ENCODE assay signal across 1 cellular context in the genomic region with DNA sequence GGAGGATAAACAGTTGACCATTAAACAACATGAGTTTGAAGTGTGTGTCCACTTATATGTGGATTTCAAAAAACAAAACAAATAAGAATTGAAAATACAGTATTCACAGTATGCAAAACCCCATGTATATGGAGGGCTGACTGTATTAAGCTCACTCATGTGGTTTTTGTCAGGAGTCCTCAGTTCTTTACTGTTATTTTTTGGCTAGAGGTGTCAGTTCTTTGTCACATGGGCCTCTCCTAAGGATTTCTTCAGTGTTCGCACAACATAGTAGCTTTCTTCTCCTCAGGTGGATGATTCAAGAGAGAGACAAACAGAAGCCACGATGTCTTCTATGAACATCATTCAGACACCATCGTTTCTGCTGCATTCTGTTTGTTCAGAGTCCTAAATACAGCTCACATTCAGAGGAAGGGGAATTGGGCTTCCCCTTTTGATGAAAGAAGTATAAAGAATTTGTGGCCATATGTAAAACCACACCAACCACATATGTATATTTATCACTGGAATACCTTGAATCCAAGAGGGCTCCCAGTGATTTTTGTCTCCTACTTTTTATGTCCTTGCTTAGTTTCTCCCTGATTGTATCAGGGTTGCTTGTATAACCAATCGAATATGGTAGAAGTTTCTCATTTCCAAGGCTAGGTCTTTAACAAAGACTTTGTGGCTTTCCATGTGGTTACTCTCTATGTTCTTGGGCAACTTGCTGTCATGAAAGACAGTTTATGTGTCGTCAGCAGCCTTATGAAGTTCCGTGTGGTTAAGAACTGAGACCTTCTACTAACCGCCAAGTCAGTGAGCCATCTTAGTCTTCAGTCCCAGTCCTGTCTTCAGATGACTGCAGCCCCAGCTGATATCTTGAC.
A peak's percentile ranks its signal among the peaks of the same experiment; 100 is the strongest.
TF ChIP-seq lines count a peak whose summit lies in the region.

No MANE protein-coding gene starts in this region.

TF ChIP-seq in GM12878, 131 proteins besides CTCF, POLR2A, EP300 and RAD21 (continued from another document and continues in another):
- TF ChIP-seq CEBPB (IDR thresholded peaks at IDR 0.05; ENCODE audit: borderline replicate concordance in 1 of 2, low read depth in 2 of 2, low read length in 2 of 2) = peak; percentile 48 to 70; a peak in 1 of 4 replicates
- peak; percentile 60; the same call in 1 of the 2 replicates for TF ChIP-seq ZBED1 (IDR thresholded peaks at IDR 0.05; ENCODE audit: borderline replicate concordance)
- TF ChIP-seq STAT1 (conservative IDR thresholded peaks at IDR 0.05) = no peak
- no peak for TF ChIP-seq LARP7 (IDR thresholded peaks at IDR 0.05)
- no peak for TF ChIP-seq CUX1 (IDR thresholded peaks at IDR 0.05; ENCODE audit: insufficient replicate concordance, low read depth, low read length)
- no peak for TF ChIP-seq KAT2A (conservative IDR thresholded peaks at IDR 0.05; ENCODE audit: control insufficient read depth, low read depth, low read length)
- TF ChIP-seq CHD2 (IDR thresholded peaks at IDR 0.05; ENCODE audit: borderline replicate concordance, low read depth, low read length) = peak; percentile 62; the same call in 1 of the 2 replicates
- TF ChIP-seq BCL11A (IDR thresholded peaks at IDR 0.05; ENCODE audit: low read depth, low read length) = peak; percentile 87
- peak; percentile 76 for TF ChIP-seq SPI1 (IDR thresholded peaks at IDR 0.05; ENCODE audit: borderline replicate concordance, insufficient read depth, low read depth, low read length)
- peak; percentile 66 for TF ChIP-seq GATAD2B (conservative IDR thresholded peaks at IDR 0.05; ENCODE audit: low read depth)
- TF ChIP-seq, protein P1, sequence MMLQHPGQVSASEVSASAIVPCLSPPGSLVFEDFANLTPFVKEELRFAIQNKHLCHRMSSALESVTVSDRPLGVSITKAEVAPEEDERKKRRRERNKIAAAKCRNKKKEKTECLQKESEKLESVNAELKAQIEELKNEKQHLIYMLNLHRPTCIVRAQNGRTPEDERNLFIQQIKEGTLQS (IDR thresholded peaks at IDR 0.05; ENCODE audit: borderline replicate concordance, extremely low read depth, low read depth, low read length) = no peak
- no peak for TF ChIP-seq NR2C2 (IDR thresholded peaks at IDR 0.05; ENCODE audit: borderline replicate concordance, control insufficient read depth, insufficient read length, low read depth)
- peak; percentile 76; the same call in 1 of the 2 replicates for TF ChIP-seq FOXM1 (IDR thresholded peaks at IDR 0.05; ENCODE audit: low read depth, low read length)
- peak; percentile 37; the same call in 1 of the 2 replicates for TF ChIP-seq TCF12 (IDR thresholded peaks at IDR 0.05; ENCODE audit: low read depth, low read length)
- TF ChIP-seq SP1 (IDR thresholded peaks at IDR 0.05; ENCODE audit: low read depth, low read length) = no peak
- TF ChIP-seq, protein P2, sequence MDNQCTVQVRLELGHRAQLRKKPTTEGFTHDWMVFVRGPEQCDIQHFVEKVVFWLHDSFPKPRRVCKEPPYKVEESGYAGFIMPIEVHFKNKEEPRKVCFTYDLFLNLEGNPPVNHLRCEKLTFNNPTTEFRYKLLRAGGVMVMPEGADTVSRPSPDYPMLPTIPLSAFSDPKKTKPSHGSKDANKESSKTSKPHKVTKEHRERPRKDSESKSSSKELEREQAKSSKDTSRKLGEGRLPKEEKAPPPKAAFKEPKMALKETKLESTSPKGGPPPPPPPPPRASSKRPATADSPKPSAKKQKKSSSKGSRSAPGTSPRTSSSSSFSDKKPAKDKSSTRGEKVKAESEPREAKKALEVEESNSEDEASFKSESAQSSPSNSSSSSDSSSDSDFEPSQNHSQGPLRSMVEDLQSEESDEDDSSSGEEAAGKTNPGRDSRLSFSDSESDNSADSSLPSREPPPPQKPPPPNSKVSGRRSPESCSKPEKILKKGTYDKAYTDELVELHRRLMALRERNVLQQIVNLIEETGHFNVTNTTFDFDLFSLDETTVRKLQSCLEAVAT (IDR thresholded peaks at IDR 0.05) = peak; percentile 97
- TF ChIP-seq, protein P3, sequence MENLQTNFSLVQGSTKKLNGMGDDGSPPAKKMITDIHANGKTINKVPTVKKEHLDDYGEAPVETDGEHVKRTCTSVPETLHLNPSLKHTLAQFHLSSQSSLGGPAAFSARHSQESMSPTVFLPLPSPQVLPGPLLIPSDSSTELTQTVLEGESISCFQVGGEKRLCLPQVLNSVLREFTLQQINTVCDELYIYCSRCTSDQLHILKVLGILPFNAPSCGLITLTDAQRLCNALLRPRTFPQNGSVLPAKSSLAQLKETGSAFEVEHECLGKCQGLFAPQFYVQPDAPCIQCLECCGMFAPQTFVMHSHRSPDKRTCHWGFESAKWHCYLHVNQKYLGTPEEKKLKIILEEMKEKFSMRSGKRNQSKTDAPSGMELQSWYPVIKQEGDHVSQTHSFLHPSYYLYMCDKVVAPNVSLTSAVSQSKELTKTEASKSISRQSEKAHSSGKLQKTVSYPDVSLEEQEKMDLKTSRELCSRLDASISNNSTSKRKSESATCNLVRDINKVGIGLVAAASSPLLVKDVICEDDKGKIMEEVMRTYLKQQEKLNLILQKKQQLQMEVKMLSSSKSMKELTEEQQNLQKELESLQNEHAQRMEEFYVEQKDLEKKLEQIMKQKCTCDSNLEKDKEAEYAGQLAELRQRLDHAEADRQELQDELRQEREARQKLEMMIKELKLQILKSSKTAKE (IDR thresholded peaks at IDR 0.05; ENCODE audit: low read depth, poor library complexity, severe bottlenecking) = peak; percentile 93
- no peak for TF ChIP-seq ZNF24 (IDR thresholded peaks at IDR 0.05)
- TF ChIP-seq SIX5 (IDR thresholded peaks at IDR 0.05; ENCODE audit: low read depth, low read length, severe bottlenecking) = no peak
- no peak for TF ChIP-seq NRF1 (conservative IDR thresholded peaks at IDR 0.05; ENCODE audit: low read depth, low read length)
- no peak for TF ChIP-seq RBBP5 (conservative IDR thresholded peaks at IDR 0.05)
- peak; percentile 80 for TF ChIP-seq IRF4 (IDR thresholded peaks at IDR 0.05; ENCODE audit: low read depth, low read length)
- TF ChIP-seq E4F1 (IDR thresholded peaks at IDR 0.05; ENCODE audit: borderline replicate concordance, partially characterized antibody) = no peak
- TF ChIP-seq, protein P4, sequence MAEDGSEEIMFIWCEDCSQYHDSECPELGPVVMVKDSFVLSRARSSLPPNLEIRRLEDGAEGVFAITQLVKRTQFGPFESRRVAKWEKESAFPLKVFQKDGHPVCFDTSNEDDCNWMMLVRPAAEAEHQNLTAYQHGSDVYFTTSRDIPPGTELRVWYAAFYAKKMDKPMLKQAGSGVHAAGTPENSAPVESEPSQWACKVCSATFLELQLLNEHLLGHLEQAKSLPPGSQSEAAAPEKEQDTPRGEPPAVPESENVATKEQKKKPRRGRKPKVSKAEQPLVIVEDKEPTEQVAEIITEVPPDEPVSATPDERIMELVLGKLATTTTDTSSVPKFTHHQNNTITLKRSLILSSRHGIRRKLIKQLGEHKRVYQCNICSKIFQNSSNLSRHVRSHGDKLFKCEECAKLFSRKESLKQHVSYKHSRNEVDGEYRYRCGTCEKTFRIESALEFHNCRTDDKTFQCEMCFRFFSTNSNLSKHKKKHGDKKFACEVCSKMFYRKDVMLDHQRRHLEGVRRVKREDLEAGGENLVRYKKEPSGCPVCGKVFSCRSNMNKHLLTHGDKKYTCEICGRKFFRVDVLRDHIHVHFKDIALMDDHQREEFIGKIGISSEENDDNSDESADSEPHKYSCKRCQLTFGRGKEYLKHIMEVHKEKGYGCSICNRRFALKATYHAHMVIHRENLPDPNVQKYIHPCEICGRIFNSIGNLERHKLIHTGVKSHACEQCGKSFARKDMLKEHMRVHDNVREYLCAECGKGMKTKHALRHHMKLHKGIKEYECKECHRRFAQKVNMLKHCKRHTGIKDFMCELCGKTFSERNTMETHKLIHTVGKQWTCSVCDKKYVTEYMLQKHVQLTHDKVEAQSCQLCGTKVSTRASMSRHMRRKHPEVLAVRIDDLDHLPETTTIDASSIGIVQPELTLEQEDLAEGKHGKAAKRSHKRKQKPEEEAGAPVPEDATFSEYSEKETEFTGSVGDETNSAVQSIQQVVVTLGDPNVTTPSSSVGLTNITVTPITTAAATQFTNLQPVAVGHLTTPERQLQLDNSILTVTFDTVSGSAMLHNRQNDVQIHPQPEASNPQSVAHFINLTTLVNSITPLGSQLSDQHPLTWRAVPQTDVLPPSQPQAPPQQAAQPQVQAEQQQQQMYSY (CRISPR knock-in tag; IDR thresholded peaks at IDR 0.05) = no peak
- peak; percentile 45 to 62 for TF ChIP-seq BHLHE40 (IDR thresholded peaks at IDR 0.05; ENCODE audit: borderline replicate concordance in 1 of 2, low read depth in 2 of 2, low read length in 1 of 2)
- TF ChIP-seq PAX5 (IDR thresholded peaks at IDR 0.05; ENCODE audit: borderline replicate concordance, low read depth, low read length) = peak; percentile 93
- TF ChIP-seq MYC (IDR thresholded peaks at IDR 0.05; ENCODE audit: insufficient read depth, insufficient read length, insufficient replicate concordance, low read length, severe bottlenecking) = no peak
- no peak for TF ChIP-seq EGR1 (IDR thresholded peaks at IDR 0.05; ENCODE audit: borderline replicate concordance in 1 of 2, low read depth in 2 of 2, low read length in 2 of 2)
- TF ChIP-seq CHD4 (IDR thresholded peaks at IDR 0.05) = no peak
- no peak for TF ChIP-seq YBX1 (IDR thresholded peaks at IDR 0.05)
- TF ChIP-seq SMC3 (IDR thresholded peaks at IDR 0.05; ENCODE audit: borderline replicate concordance, low read length) = no peak
- peak; percentile 92 for TF ChIP-seq NFIC (IDR thresholded peaks at IDR 0.05; ENCODE audit: low read depth, low read length)
- TF ChIP-seq BMI1 (IDR thresholded peaks at IDR 0.05; ENCODE audit: borderline replicate concordance) = no peak
- TF ChIP-seq IRF5 (IDR thresholded peaks at IDR 0.05; ENCODE audit: borderline replicate concordance) = peak; percentile 81
- TF ChIP-seq ZNF217 (IDR thresholded peaks at IDR 0.05) = peak; percentile 78
- no peak for TF ChIP-seq ZNF622 (IDR thresholded peaks at IDR 0.05)
- no peak for TF ChIP-seq NFYA (IDR thresholded peaks at IDR 0.05; ENCODE audit: borderline replicate concordance, low read depth, low read length)
- TF ChIP-seq ZNF207 (IDR thresholded peaks at IDR 0.05; ENCODE audit: borderline replicate concordance) = no peak
- no peak for TF ChIP-seq HCFC1 (IDR thresholded peaks at IDR 0.05; ENCODE audit: low read length)
- peak; percentile 83 for TF ChIP-seq EED (IDR thresholded peaks at IDR 0.05; ENCODE audit: low read depth)
